Comparison of ENCODE assay signal across 21 cellular contexts in genomic region chr7:1268076-1268815, GRCh38. TPM values are rescaled to one million over a fixed set of nuclear protein-coding genes. Genes with fewer than 3 reads are reported as not detected.
A peak's percentile ranks its signal among the peaks of the same experiment; 100 is the strongest.
DNase-seq lines count a peak whose midpoint lies in the region; ATAC-seq, FAIRE-seq and TF ChIP-seq lines count a peak whose summit lies in the region.
"Had no signal": no experiment of that assay in that cellular context is flagged by ENCODE, and none has a peak within 500 bp of the region (broad histone marks: within the 10 kb centered on the region; RNA-seq: fewer than 3 reads in every experiment).

No MANE protein-coding gene starts in this region.

- H3K4me3 Mint-ChIP-seq in WTC11: no peak overlapping the region
- H3K4me3 Mint-ChIP-seq: CD4-positive, alpha-beta memory T cell; HFFc6 had no signal

- H3K27me3 ChIP-seq in right atrium auricular region (peaks cover 0 to 10% of the 10 kb centered on the region in 2 donors), upper lobe of right lung (peaks cover 43% of the 10 kb centered on the region)

- H3K9me3 ChIP-seq in right atrium auricular region: no peaks in the 10 kb centered on the region
- H3K9me3 ChIP-seq in kidney (ENCODE audit: control insufficient read depth in 1 of 2, low read length in 2 of 2): no peaks in the 10 kb centered on the region
- H3K9me3 ChIP-seq in upper lobe of right lung: no peaks in the 10 kb centered on the region
- H3K9me3 ChIP-seq: BE2C had no signal

- no peak overlapping the region for H3K9ac ChIP-seq in kidney (ENCODE audit: low read length in 2 of 2)

- ATAC-seq in left ventricle myocardium superior (no peak), WTC11 (no peak), upper lobe of right lung (peak; percentile 5)

- DNase-seq in left ventricle myocardium superior (peak; percentile 23), right atrium auricular region (ENCODE audit: low spot score) (no peak), WTC11 (ENCODE audit: low spot score) (peak; percentile 4), kidney (peak; percentile 67), upper lobe of right lung (no peak), GM10248 (ENCODE audit: extremely low spot score) (no peak), ACHN (no peak), GM19238 (ENCODE audit: insufficient read length, low spot score) (no peak)
- DNase-seq: BE2C; CD4-positive, alpha-beta memory T cell; DMS153; DND-41; GDM1; HCEC 1CT; HFFc6 had no signal

- CTCF ChIA-PET in WTC11 (lab: Charles Lee): interaction anchor here (0.6 to 1.0 kb wide), 3 partner anchors 24 to 164 kb away, joined by 3 to 4 read pairs (median 3); no protein-coding TSS in a partner anchor
- CTCF ChIA-PET in GM10248 (lab: Yijun Ruan, JAX): no interaction called here

- intact Hi-C loops in left ventricle myocardium superior (cut with micrococcal nuclease) (no loop called here), kidney (cut with DNase I) (no loop called here), upper lobe of right lung (cut with DNase I) (no loop called here)

- no peaks in the 10 kb centered on the region for H3K36me3 ChIP-seq in right atrium auricular region
- no peaks in the 10 kb centered on the region for H3K36me3 ChIP-seq in kidney (ENCODE audit: control insufficient read depth in 1 of 2, insufficient read depth in 2 of 2, low read length in 2 of 2)
- no peaks in the 10 kb centered on the region for H3K36me3 ChIP-seq in upper lobe of right lung
- H3K36me3 ChIP-seq: BE2C had no signal

- H3K27ac ChIP-seq in right atrium auricular region (no peak overlapping the region), kidney (ENCODE audit: low read depth in 2 of 2, low read length in 2 of 2) (no peak overlapping the region), upper lobe of right lung (no peak overlapping the region)
- H3K27ac ChIP-seq: C4-2B, HL-60 had no signal

- H3K27ac Mint-ChIP-seq in WTC11: no peak overlapping the region
- H3K27ac Mint-ChIP-seq: CD4-positive, alpha-beta memory T cell; HFFc6 had no signal

- no peaks in the 10 kb centered on the region; the same call in 1 of the 2 replicates for H3K27me3 Mint-ChIP-seq in WTC11 (ENCODE audit: low read depth)

- no peak for FAIRE-seq in kidney (lab: Jason Lieb, UNC)
- FAIRE-seq: A204.1, D721Med had no signal

- in situ Hi-C loops in ACHN (cut with HindIII; ENCODE audit: low pct_ligation_motif_present, low pct_unique_long_range_greater_than_20kb, low sequenced_read_pairs): no loop called here

- POLR2A ChIA-PET in WTC11 (lab: Charles Lee): interaction anchor here (0.8 kb wide), 1 partner anchor 67 kb away, joined by 3 read pairs; no protein-coding TSS in a partner anchor
- POLR2A ChIA-PET in GM10248 (lab: Yijun Ruan, JAX): no interaction called here

- H3K4me1 Mint-ChIP-seq in WTC11: no peaks in the 10 kb centered on the region
- H3K4me1 Mint-ChIP-seq: CD4-positive, alpha-beta memory T cell had no signal

- H3K36me3 Mint-ChIP-seq in WTC11: peaks cover 3% of the 10 kb centered on the region
- H3K36me3 Mint-ChIP-seq: CD4-positive, alpha-beta memory T cell had no signal

- no peaks in the 10 kb centered on the region for H3K9me3 Mint-ChIP-seq in WTC11

- TF ChIP-seq CTCF in right atrium auricular region (IDR thresholded peaks at IDR 0.05) (no peak), WTC11 (IDR thresholded peaks at IDR 0.05) (no peak), kidney (IDR thresholded peaks at IDR 0.05; ENCODE audit: borderline replicate concordance, extremely low read depth, insufficient read depth) (no peak), upper lobe of right lung (IDR thresholded peaks at IDR 0.05) (no peak), GM10248 (IDR thresholded peaks at IDR 0.05; ENCODE audit: control extremely low read depth, extremely low read depth, low read depth, missing control alignments) (no peak)

- H3K4me1 ChIP-seq in right atrium auricular region: no peaks in the 10 kb centered on the region
- H3K4me1 ChIP-seq in kidney (ENCODE audit: control insufficient read depth in 1 of 2, insufficient read depth in 1 of 2, low read depth in 1 of 2, low read length in 2 of 2): no peaks in the 10 kb centered on the region
- H3K4me1 ChIP-seq in upper lobe of right lung: no peaks in the 10 kb centered on the region
- H3K4me1 ChIP-seq: BE2C had no signal

- no peak overlapping the region for H3K4me3 ChIP-seq in right atrium auricular region
- no peak overlapping the region for H3K4me3 ChIP-seq in kidney (ENCODE audit: low read length in 2 of 2)
- H3K4me3 ChIP-seq in upper lobe of right lung: no peak overlapping the region

TF ChIP-seq in WTC11, 78 proteins besides CTCF, POLR2A, EP300 and RAD21 (continues in another document):
- TF ChIP-seq TCF7 (CRISPR knock-in tag; IDR thresholded peaks at IDR 0.05; ENCODE audit: low read depth) (no peak), ZNF317 (CRISPR knock-in tag; IDR thresholded peaks at IDR 0.05; ENCODE audit: borderline replicate concordance, low read depth) (no peak), GABPB1 (CRISPR knock-in tag; IDR thresholded peaks at IDR 0.05) (no peak), ZNF281 (CRISPR knock-in tag; IDR thresholded peaks at IDR 0.05) (no peak), E2F5 (CRISPR knock-in tag; IDR thresholded peaks at IDR 0.05) (no peak), GTF2I (CRISPR knock-in tag; conservative IDR thresholded peaks at IDR 0.05) (no peak), PREB (CRISPR knock-in tag; IDR thresholded peaks at IDR 0.05; ENCODE audit: borderline replicate concordance) (no peak), ZNF263 (CRISPR knock-in tag; IDR thresholded peaks at IDR 0.05; ENCODE audit: low read depth) (no peak), ZMAT4 (CRISPR knock-in tag; IDR thresholded peaks at IDR 0.05) (no peak), CDX4 (CRISPR knock-in tag; IDR thresholded peaks at IDR 0.05; ENCODE audit: borderline replicate concordance) (no peak), ZSCAN18 (CRISPR knock-in tag; IDR thresholded peaks at IDR 0.05) (no peak)

RNA-seq across cellular contexts. Expression of gene UNCX, which starts 35.6 kb away (rescaled TPM):
- total RNA-seq in left ventricle myocardium superior (not detected), right atrium auricular region (not detected), WTC11 (2021) (not detected in 3 replicates), kidney (2.0 TPM), upper lobe of right lung (not detected)
- 1.4 TPM for polyA plus RNA-seq in kidney (ENCODE audit: insufficient read depth, low read depth, low replicate concordance)
- total RNA-seq: CD4-positive, alpha-beta memory T cell; H4; HFFc6 had no signal
- polyA plus RNA-seq: AG04450; CD4-positive, alpha-beta memory T cell had no signal

Comparison
In these comparisons a context has a peak if more than half of its experiments do, and no peak if none do; other contexts are left out.
1. DNase-seq: peak in left ventricle myocardium superior (single experiment), WTC11 (single experiment) and kidney (single experiment); none in right atrium auricular region (single experiment), upper lobe of right lung (single experiment), GM10248 (single experiment), ACHN (single experiment) and GM19238 (single experiment).